Comparison of ENCODE assay signal across 28 cellular contexts in the genomic region with DNA sequence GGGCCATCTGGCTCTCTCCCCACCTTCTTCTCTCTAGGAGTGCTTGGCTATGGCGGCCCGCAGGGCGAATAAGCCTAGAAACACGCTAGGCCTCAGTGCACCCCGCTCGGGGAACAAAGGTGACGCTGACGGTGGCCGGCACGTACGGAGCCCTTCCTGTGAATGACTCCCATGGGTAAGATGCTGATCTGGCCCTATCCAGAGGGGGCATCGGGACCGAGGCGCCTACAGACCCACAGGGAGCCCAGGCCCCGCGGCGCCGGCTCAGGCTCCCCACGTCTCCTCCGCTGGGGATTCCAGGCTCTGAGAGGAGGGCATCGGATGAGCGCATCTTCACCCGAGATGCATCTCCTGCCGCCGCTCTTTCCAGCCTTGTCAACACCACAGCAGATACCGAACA. TPM values are rescaled to one million over a fixed set of nuclear protein-coding genes. Genes with fewer than 3 reads are reported as not detected.
"Had no signal": no experiment of that assay in that cellular context is flagged by ENCODE, and none has a peak within 500 bp of the region (broad histone marks: within the 10 kb centered on the region; RNA-seq: fewer than 3 reads in every experiment).

No MANE protein-coding gene starts in this region.

- ATAC-seq: naive thymus-derived CD8-positive, alpha-beta T cell; psoas muscle; stimulated activated effector memory CD8-positive, alpha-beta T cell treated with anti-CD3 and anti-CD28 coated beads, Interleukin-12 subunit alpha, Interleukin-12 subunit beta, amount 100 ng/mL, for 72 hours; upper lobe of right lung had no signal

- H3K27ac Mint-ChIP-seq: naive B cell; nephron progenitor cell; progenitor cell of endocrine pancreas; stimulated activated effector memory CD8-positive, alpha-beta T cell treated with anti-CD3 and anti-CD28 coated beads, Interleukin-12 subunit alpha, Interleukin-12 subunit beta, amount 100 ng/mL, for 72 hours; stimulated activated naive CD8-positive, alpha-beta T cell treated with anti-CD3 and anti-CD28 coated beads, Interleukin-15, Interleukin-2, amounts not matched to agents 100 ng/mL and 50 ng/mL, for 24 hours; type B pancreatic cell had no signal

- H3K4me3 Mint-ChIP-seq: naive B cell; naive thymus-derived CD8-positive, alpha-beta T cell; nephron progenitor cell; neural crest cell; stimulated activated effector memory CD8-positive, alpha-beta T cell treated with anti-CD3 and anti-CD28 coated beads, Interleukin-12 subunit alpha, Interleukin-12 subunit beta, amount 100 ng/mL, for 72 hours; stimulated activated naive CD8-positive, alpha-beta T cell treated with anti-CD3 and anti-CD28 coated beads, Interleukin-15, Interleukin-2, amounts not matched to agents 100 ng/mL and 50 ng/mL, for 24 hours; type B pancreatic cell had no signal

- H2AFZ ChIP-seq: parathyroid adenoma had no signal

- H3K4me1 ChIP-seq: parathyroid adenoma, psoas muscle, right lobe of liver, sigmoid colon, tibial artery, transverse colon, upper lobe of right lung, uterus had no signal

- H3K9me3 Mint-ChIP-seq: naive B cell; naive thymus-derived CD8-positive, alpha-beta T cell; nephron progenitor cell; neural crest cell; stimulated activated effector memory CD8-positive, alpha-beta T cell treated with anti-CD3 and anti-CD28 coated beads, Interleukin-12 subunit alpha, Interleukin-12 subunit beta, amount 100 ng/mL, for 72 hours; stimulated activated naive CD8-positive, alpha-beta T cell treated with anti-CD3 and anti-CD28 coated beads, Interleukin-15, Interleukin-2, amounts not matched to agents 100 ng/mL and 50 ng/mL, for 24 hours; type B pancreatic cell had no signal

- H3K79me2 ChIP-seq: parathyroid adenoma had no signal

- H3K9ac ChIP-seq: parathyroid adenoma had no signal

- H3K27me3 Mint-ChIP-seq: naive B cell; naive thymus-derived CD8-positive, alpha-beta T cell; progenitor cell of endocrine pancreas; stimulated activated naive CD8-positive, alpha-beta T cell treated with anti-CD3 and anti-CD28 coated beads, Interleukin-15, Interleukin-2, amounts not matched to agents 100 ng/mL and 50 ng/mL, for 24 hours; type B pancreatic cell had no signal

- FAIRE-seq: small intestine had no signal

- H3K4me1 Mint-ChIP-seq: naive B cell; stimulated activated effector memory CD8-positive, alpha-beta T cell treated with anti-CD3 and anti-CD28 coated beads, Interleukin-12 subunit alpha, Interleukin-12 subunit beta, amount 100 ng/mL, for 72 hours had no signal

- H3K9me3 ChIP-seq: neutrophil, psoas muscle, right lobe of liver, sigmoid colon, thoracic aorta, tibial artery, transverse colon, upper lobe of right lung, uterus had no signal

- H3K27me3 ChIP-seq: neutrophil, right lobe of liver, sigmoid colon, tibial artery, transverse colon, upper lobe of right lung, uterus had no signal

- H3K36me3 ChIP-seq: uterus had no signal

- H3K27ac ChIP-seq: neutrophil, parathyroid adenoma, psoas muscle, right lobe of liver, sigmoid colon, thoracic aorta, tibial artery, transverse colon, upper lobe of right lung, uterus had no signal

- DNase-seq: naive B cell; naive thymus-derived CD8-positive, alpha-beta T cell; nephron progenitor cell; nucleus accumbens; psoas muscle; right lobe of liver; sigmoid colon; small intestine; stimulated activated CD4-positive, alpha-beta T cell treated with anti-CD3 and anti-CD28 coated beads, Interleukin-15, amount 100 ng/mL, for 24 hours; stimulated activated CD4-positive, alpha-beta T cell treated with anti-CD3 and anti-CD28 coated beads, Interleukin-2, amount 100 ng/mL, for 24 hours; stimulated activated CD4-positive, alpha-beta T cell treated with anti-CD3 and anti-CD28 coated beads, Interleukin-2, amount 100 ng/mL, for 48 hours; stimulated activated CD4-positive, alpha-beta T cell treated with anti-CD3 and anti-CD28 coated beads, Interleukin-4, amount 100 ng/mL, for 24 hours; stimulated activated naive CD4-positive, alpha-beta T cell; substantia nigra; tibial artery; transverse colon; upper lobe of right lung; uterus had no signal

- H3K4me3 ChIP-seq: psoas muscle, right lobe of liver, sigmoid colon, thoracic aorta, tibial artery, transverse colon, upper lobe of right lung, uterus had no signal

RNA-seq across cellular contexts. Expression of gene TESMIN, which starts 31.4 kb away (rescaled TPM):
- total RNA-seq: myocyte, sigmoid colon, skeletal muscle tissue had no signal
